ENCODE assay signal across 9 cellular contexts in genomic region chr7:99498546-99498944, GRCh38. TPM values are rescaled to one million over a fixed set of nuclear protein-coding genes. Genes with fewer than 3 reads are reported as not detected.
A peak's percentile ranks its signal among the peaks of the same experiment; 100 is the strongest.
DNase-seq lines count a peak whose midpoint lies in the region; ATAC-seq and TF ChIP-seq lines count a peak whose summit lies in the region.
"Had no signal": no experiment of that assay in that cellular context is flagged by ENCODE, and none has a peak within 500 bp of the region (broad histone marks: within the 10 kb centered on the region; RNA-seq: fewer than 3 reads in every experiment).

No MANE protein-coding gene starts in this region.

- CTCF ChIA-PET in MCF 10A (lab: Yijun Ruan, JAX), result interaction anchor here (0.7 to 1.8 kb wide), 2 partner anchors 25 to 550 kb away, joined by 5 read pairs; no protein-coding TSS in a partner anchor

- H2AFZ ChIP-seq in KMS-11 (ENCODE audit: low read depth), result no peak overlapping the region

- H3K4me3 ChIP-seq in AG10803 (ENCODE audit: low read length) (peak overlapping the region; percentile 78), KMS-11 (IDR thresholded peaks at IDR 0.05; ENCODE audit: insufficient read depth, low read depth, low read length) (no peak overlapping the region), mucosa of rectum (ENCODE audit: low read length in 2 of 2) (peak overlapping the region; percentile 96 to 98)

- no peak overlapping the region for H3K27ac ChIP-seq in KMS-11
- no peak overlapping the region for H3K27ac ChIP-seq in mucosa of rectum (ENCODE audit: low read depth in 2 of 2, low read length in 2 of 2)

- no peaks in the 10 kb centered on the region for H3K27me3 Mint-ChIP-seq in MCF 10A (ENCODE audit: insufficient read depth, unreplicated experiment)

- H3K4me2 ChIP-seq in KMS-11, result peak overlapping the region; percentile 65

- H3K79me2 ChIP-seq in KMS-11 (ENCODE audit: insufficient read depth, low read depth), result peaks cover 51% of the 10 kb centered on the region

- no peaks in the 10 kb centered on the region for H3K9me3 Mint-ChIP-seq in MCF 10A (ENCODE audit: unreplicated experiment)

- no TSS peak for BruUV-seq in MCF 10A (replicated peaks; lab: Mats Ljungman, UMichigan)

- H3K4me1 Mint-ChIP-seq in MCF 10A (ENCODE audit: insufficient read depth, unreplicated experiment), result peaks cover 13% of the 10 kb centered on the region

- peaks cover 7 to 9% of the 10 kb centered on the region in 2 donors for H3K9me3 ChIP-seq in mucosa of rectum (ENCODE audit: control insufficient read depth in 2 of 2, low read length in 2 of 2)

- H3K9ac ChIP-seq in KMS-11, result no peak overlapping the region
- H3K9ac ChIP-seq in mucosa of rectum (ENCODE audit: low read depth in 1 of 2, low read length in 2 of 2), result peak overlapping the region; percentile 63 to 97

- no peak for ATAC-seq in GM18870 (IDR thresholded peaks at IDR 0.05; ENCODE audit: unreplicated experiment)
- ATAC-seq in GM18520 (IDR thresholded peaks at IDR 0.05; ENCODE audit: unreplicated experiment), result no peak

- no peak for DNase-seq in AG10803 (ENCODE audit: low read depth)
- no peak for DNase-seq in MCF 10A (ENCODE audit: unreplicated experiment)
- no peak for DNase-seq in HuH-7.5 (ENCODE audit: low spot score)
- no peak for DNase-seq in NCI-H510A (lab: John Stamatoyannopoulos, UW)
- DNase-seq: activated CD4-positive, alpha-beta T cell treated with anti-CD3 and anti-CD28 coated beads, Interleukin-2, amount 50 U/mL, for 4 hours had no signal

- H3K27me3 ChIP-seq in KMS-11 (ENCODE audit: insufficient read depth, low read depth), result no peaks in the 10 kb centered on the region
- no peaks in the 10 kb centered on the region for H3K27me3 ChIP-seq in mucosa of rectum (ENCODE audit: control insufficient read depth in 2 of 2, insufficient read depth in 2 of 2, low read length in 2 of 2)

- peak overlapping the region; percentile 100 for H3K27ac Mint-ChIP-seq in MCF 10A (ENCODE audit: low read depth, unreplicated experiment)

- TF ChIP-seq CTCF in AG10803 (conservative IDR thresholded peaks at IDR 0.05; ENCODE audit: low read length) (no peak), KMS-11 (conservative IDR thresholded peaks at IDR 0.05; ENCODE audit: low read depth, low read length) (no peak), MCF 10A (IDR thresholded peaks at IDR 0.05; ENCODE audit: unreplicated experiment) (no peak)

- no peaks in the 10 kb centered on the region for H4K20me1 ChIP-seq in KMS-11 (ENCODE audit: insufficient read depth)

- H3K4me1 ChIP-seq in KMS-11 (ENCODE audit: low read depth, poor library complexity, severe bottlenecking) (peaks cover 14% of the 10 kb centered on the region), mucosa of rectum (ENCODE audit: control insufficient read depth in 2 of 2, insufficient read depth in 2 of 2, low read length in 2 of 2) (peaks cover 15 to 16% of the 10 kb centered on the region in 2 donors)

- H3K4me3 Mint-ChIP-seq in MCF 10A (ENCODE audit: unreplicated experiment), result peak overlapping the region; percentile 98

- peaks cover 64% of the 10 kb centered on the region for H3K36me3 Mint-ChIP-seq in MCF 10A (ENCODE audit: insufficient read depth, unreplicated experiment)

- POLR2A ChIA-PET in MCF 10A (lab: Yijun Ruan, JAX), result interaction anchor here (0.6 to 4.5 kb wide), 7 partner anchors 9 to 60 kb away, joined by 3 to 23 read pairs (median 4); partner anchors contain the start of genes ATP5MF and ZNF655

- H3K36me3 ChIP-seq in KMS-11 (ENCODE audit: insufficient read depth), result peaks cover 26% of the 10 kb centered on the region; the same call in 1 of the 2 replicates
- H3K36me3 ChIP-seq in mucosa of rectum (ENCODE audit: control insufficient read depth in 2 of 2, insufficient read depth in 2 of 2, low read length in 2 of 2), result peaks cover 14 to 18% of the 10 kb centered on the region in 2 donors

- intact Hi-C loops in MCF 10A (cut with micrococcal nuclease), result no loop called here

RNA-seq across cellular contexts. Expression of gene ZNF394, which starts 1.5 kb away (rescaled TPM):
- total RNA-seq in MCF 10A (2022), result 17.4 and 20.6 TPM in 2 replicates

RNA-seq across cellular contexts. Expression of gene ZKSCAN5, which starts 5.9 kb away (rescaled TPM):
- total RNA-seq in MCF 10A (2022), result 13.6 and 16.2 TPM in 2 replicates

RNA-seq across cellular contexts. Expression of gene ZNF789, which starts 25.9 kb away (rescaled TPM):
- total RNA-seq in MCF 10A (2022), result 15.0 and 19.9 TPM in 2 replicates

RNA-seq across cellular contexts. Expression of gene ATP5MF, which starts 32.6 kb away (rescaled TPM):
- total RNA-seq in MCF 10A (2022), result 417 and 442 TPM in 2 replicates

RNA-seq across cellular contexts. Expression of gene FAM200A, which starts 53.4 kb away (rescaled TPM):
- total RNA-seq in MCF 10A (2022), result 6.1 and 7.4 TPM in 2 replicates
